ENCODE assay signal across 12 cellular contexts in the genomic region with DNA sequence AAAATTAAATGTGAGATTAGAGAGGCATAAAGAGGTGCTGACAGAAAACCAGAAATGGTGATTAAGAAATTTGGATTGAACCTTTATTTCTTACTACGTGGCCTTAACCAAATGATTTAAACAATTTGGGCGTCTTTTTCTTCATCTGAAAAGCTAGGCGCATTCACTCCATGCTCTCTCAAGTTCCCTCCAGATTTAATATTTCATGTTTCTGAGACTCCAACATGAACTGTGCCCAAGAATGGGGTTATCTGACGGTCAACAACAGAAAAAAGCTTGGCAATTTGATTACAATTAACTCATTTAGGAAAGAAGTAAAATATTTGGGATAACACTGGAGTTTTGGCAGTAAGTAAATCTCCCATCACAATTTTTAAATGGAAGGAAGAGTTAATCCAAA.
"Had no signal": no experiment of that assay in that cellular context is flagged by ENCODE, and none has a peak within 500 bp of the region (broad histone marks: within the 10 kb centered on the region; RNA-seq: fewer than 3 reads in every experiment).

No MANE protein-coding gene starts in this region.

- H3K4me3 Mint-ChIP-seq: activated CD4-positive, alpha-beta T cell treated with anti-CD3 and anti-CD28 coated beads, Interleukin-2, amount 10 ng/mL, durations not matched to agents 7 days and 5 days; T-helper 1 cell treated with Interleukin-12 subunit alpha and Interleukin-12 subunit beta and Interleukin-4 antibody, amounts not matched to agents 30 μg/mL and 1 μg/mL, for 36 hours; WTC11 had no signal

- H3K36me3 Mint-ChIP-seq: WTC11 had no signal

- H3K27ac ChIP-seq: ovary had no signal

- H3K27me3 Mint-ChIP-seq: activated CD4-positive, alpha-beta T cell treated with anti-CD3 and anti-CD28 coated beads, Interleukin-2, amount 10 ng/mL, durations not matched to agents 7 days and 5 days had no signal

- H3K27ac Mint-ChIP-seq: activated naive CD4-positive, alpha-beta T cell treated with anti-CD3 and anti-CD28 coated beads, Interleukin-2, amount 50 U/mL, for 72 hours; T-helper 1 cell treated with Interleukin-12 subunit alpha and Interleukin-12 subunit beta and Interleukin-4 antibody, amounts not matched to agents 30 μg/mL and 1 μg/mL, for 36 hours; WTC11 had no signal

- H3K9me3 Mint-ChIP-seq: activated CD4-positive, alpha-beta T cell treated with anti-CD3 and anti-CD28 coated beads, Interleukin-2, amount 10 ng/mL, durations not matched to agents 7 days and 5 days; activated naive CD4-positive, alpha-beta T cell treated with anti-CD3 and anti-CD28 coated beads, Interleukin-2, amount 50 U/mL, for 72 hours; T-helper 1 cell treated with Interleukin-12 subunit alpha and Interleukin-12 subunit beta and Interleukin-4 antibody, amounts not matched to agents 30 μg/mL and 1 μg/mL, for 36 hours; WTC11 had no signal

- H3K4me3 ChIP-seq: mucosa of descending colon, ovary, thyroid gland had no signal

- H3K27me3 ChIP-seq: ovary, thyroid gland had no signal

- DNase-seq: activated CD4-positive, alpha-beta T cell treated with anti-CD3 and anti-CD28 coated beads, Interleukin-2, amount 10 ng/mL, durations not matched to agents 7 days and 5 days; activated CD8-positive, alpha-beta memory T cell treated with anti-CD3 and anti-CD28 coated beads for 24 hours; activated T-cell treated with anti-CD3 and anti-CD28 coated beads for 4 hours; amniotic stem cell; mucosa of descending colon; ovary; stimulated activated CD4-positive, alpha-beta T cell treated with anti-CD3 and anti-CD28 coated beads, Interleukin-4, amount 100 ng/mL, for 4 hours; thyroid gland had no signal

- H3K9me3 ChIP-seq: mucosa of descending colon, ovary, thyroid gland had no signal

- H3K36me3 ChIP-seq: ovary, thyroid gland had no signal

- ATAC-seq: activated naive CD4-positive, alpha-beta T cell treated with anti-CD3 and anti-CD28 coated beads, Interleukin-2, amount 50 U/mL, for 72 hours; mucosa of descending colon; SK-N-SH treated with all-trans-retinoic acid at 6 μM for 48 hours had no signal
